ENCODE assay signal across 18 cellular contexts in the genomic region with DNA sequence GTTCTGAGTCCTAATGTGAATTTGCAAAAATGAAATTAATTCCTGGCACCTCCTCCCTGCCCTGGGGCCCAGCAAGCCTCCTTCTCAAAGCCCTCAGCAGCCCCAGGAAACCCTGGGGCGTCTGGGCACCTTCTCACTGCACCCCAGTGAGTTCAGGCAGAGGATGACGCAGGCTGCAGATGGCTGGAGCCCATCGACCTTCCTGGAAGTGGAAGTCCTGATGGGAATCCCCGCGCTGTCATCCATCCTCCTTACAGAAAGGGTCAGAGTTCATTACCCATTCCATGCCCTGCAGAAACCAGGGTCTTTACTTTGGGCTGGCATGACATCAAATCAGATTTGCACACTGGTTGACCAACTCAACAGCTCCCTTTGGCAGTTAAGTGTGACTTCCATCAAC. TPM values are rescaled to one million over a fixed set of nuclear protein-coding genes. Genes with fewer than 3 reads are reported as not detected.
DNase-seq lines count a peak whose midpoint lies in the region; TF ChIP-seq lines count a peak whose summit lies in the region.
"Had no signal": no experiment of that assay in that cellular context is flagged by ENCODE, and none has a peak within 500 bp of the region (broad histone marks: within the 10 kb centered on the region; RNA-seq: fewer than 3 reads in every experiment).

No MANE protein-coding gene starts in this region.

- TF ChIP-seq POLR2A in sigmoid colon (IDR thresholded peaks at IDR 0.05) = no peak

- no peaks in the 10 kb centered on the region for H3K9me3 Mint-ChIP-seq in neural crest cell
- H3K9me3 Mint-ChIP-seq: GM23338, HFFc6 had no signal

- H3K4me3 Mint-ChIP-seq in neural crest cell = no peak overlapping the region
- H3K4me3 Mint-ChIP-seq: CD14-positive monocyte; CD4-positive, alpha-beta memory T cell; GM23338; HFFc6 had no signal

- H3K27ac Mint-ChIP-seq in neural crest cell (ENCODE audit: unreplicated experiment) = peak overlapping the region; percentile 67
- H3K27ac Mint-ChIP-seq: CD14-positive monocyte; CD4-positive, alpha-beta memory T cell; GM23338; HFFc6 had no signal

- H3K4me3 ChIP-seq in left ventricle myocardium inferior = no peak overlapping the region
- H3K4me3 ChIP-seq in MG63 = no peak overlapping the region
- H3K4me3 ChIP-seq in sigmoid colon = no peak overlapping the region
- H3K4me3 ChIP-seq in H7 (ENCODE audit: insufficient read depth, low read depth, low read length) = no peak overlapping the region
- H3K4me3 ChIP-seq: BLaER1, GM23338 had no signal

- DNase-seq in cardiac septum (ENCODE audit: low spot score) (peak; percentile 56), left ventricle myocardium inferior (no peak), MG63 (peak; percentile 46), neural crest cell (ENCODE audit: low read depth, low spot score) (no peak), sigmoid colon (peak; percentile 35), NCI-H2196 (lab: John Stamatoyannopoulos, UW; ENCODE audit: unreplicated experiment) (no peak), LoVo (ENCODE audit: low spot score) (no peak), H7 (no peak)
- DNase-seq: 8988T; CD4-positive, alpha-beta memory T cell; DMS153; DMS79; GDM1; HFFc6 had no signal

- TF ChIP-seq EP300 in sigmoid colon (IDR thresholded peaks at IDR 0.05) = no peak

- H3K4me1 ChIP-seq in left ventricle myocardium inferior (no peaks in the 10 kb centered on the region), sigmoid colon (no peaks in the 10 kb centered on the region)

- H3K36me3 ChIP-seq in left ventricle myocardium inferior = no peaks in the 10 kb centered on the region
- H3K36me3 ChIP-seq in MG63 = no peaks in the 10 kb centered on the region
- no peaks in the 10 kb centered on the region for H3K36me3 ChIP-seq in sigmoid colon
- H3K36me3 ChIP-seq in H7 (replicated peaks; ENCODE audit: control insufficient read depth, insufficient read depth, low read length) = no peaks in the 10 kb centered on the region
- H3K36me3 ChIP-seq: BLaER1 had no signal

- no peaks in the 10 kb centered on the region for H3K36me3 Mint-ChIP-seq in neural crest cell (ENCODE audit: low read depth)
- H3K36me3 Mint-ChIP-seq: CD14-positive monocyte; CD4-positive, alpha-beta memory T cell had no signal

- H3K27ac ChIP-seq in left ventricle myocardium inferior (replicated peaks) = no peak overlapping the region
- no peak overlapping the region for H3K27ac ChIP-seq in sigmoid colon
- H3K27ac ChIP-seq: BLaER1, HL-60 had no signal

- WGBS in sigmoid colon, 2 donors = 83% methylated on average over 5 of the region's 5 CpGs

- H3K27me3 ChIP-seq in left ventricle myocardium inferior (ENCODE audit: low read depth) = no peaks in the 10 kb centered on the region
- no peaks in the 10 kb centered on the region for H3K27me3 ChIP-seq in MG63
- H3K27me3 ChIP-seq in sigmoid colon = peaks cover 0 to 8% (median 3%) of the 10 kb centered on the region in 3 donors
- H3K27me3 ChIP-seq in H7 (ENCODE audit: control insufficient read depth, insufficient read depth, low read length) = no peaks in the 10 kb centered on the region

- no peaks in the 10 kb centered on the region for H3K9me3 ChIP-seq in left ventricle myocardium inferior (replicated peaks)
- no peaks in the 10 kb centered on the region for H3K9me3 ChIP-seq in MG63
- H3K9me3 ChIP-seq in sigmoid colon = no peaks in the 10 kb centered on the region
- H3K9me3 ChIP-seq: BLaER1 had no signal

- H3K27me3 Mint-ChIP-seq in neural crest cell (ENCODE audit: low read depth) = peaks cover 5% of the 10 kb centered on the region

- intact Hi-C loops in cardiac septum (cut with DNase I) = no loop called here
- intact Hi-C loops in left ventricle myocardium inferior (cut with micrococcal nuclease) = no loop called here
- intact Hi-C loops in sigmoid colon (cut with DNase I) = no loop called here

- H3K4me1 Mint-ChIP-seq in neural crest cell = peaks cover 9% of the 10 kb centered on the region
- H3K4me1 Mint-ChIP-seq: CD4-positive, alpha-beta memory T cell; GM23338 had no signal

- TF ChIP-seq CTCF in left ventricle myocardium inferior (IDR thresholded peaks at IDR 0.05; ENCODE audit: borderline replicate concordance) (no peak), neural crest cell (conservative IDR thresholded peaks at IDR 0.05) (no peak), sigmoid colon (IDR thresholded peaks at IDR 0.05) (no peak)

RNA-seq across cellular contexts. Expression of a gene that starts 31.6 kb away (rescaled TPM):
- total RNA-seq in cardiac septum (6.4 TPM), left ventricle myocardium inferior (11.7 TPM), neural crest cell (53.9 and 59.8 TPM in 2 replicates), sigmoid colon (1 to 10 TPM; 1.1 to 8.4 (median 5.1) TPM)
- 0.10 and 2.7 TPM in 2 replicates for total RNA-seq in MG63 (2014; rRNA removed; shearing (Covaris generic); ENCODE audit: low replicate concordance)
- 10 to 100 TPM in 1 of 3 donors, 1 to 10 TPM in 2; 3.0 to 13.6 (median 3.5) TPM for polyA plus RNA-seq in sigmoid colon
- total RNA-seq in H7 (2014; rRNA removed; shearing (Covaris generic)) = 3.4 and 7.3 TPM in 2 replicates
- polyA plus RNA-seq: CD14-positive monocyte had no signal

RNA-seq across cellular contexts. Expression of a gene that starts 47.3 kb away (rescaled TPM):
- total RNA-seq in cardiac septum (27.4 TPM), left ventricle myocardium inferior (20.1 TPM), neural crest cell (33.4 and 33.7 TPM in 2 replicates), sigmoid colon (10 to 100 TPM; 29.6 to 55.0 (median 45.7) TPM)
- total RNA-seq in MG63 (2014; rRNA removed; shearing (Covaris generic); ENCODE audit: low replicate concordance) = 11.5 and 14.3 TPM in 2 replicates
- 10 to 100 TPM in 1 of 3 donors, 1 to 10 TPM in 2; 5.5 to 12.1 (median 9.0) TPM for polyA plus RNA-seq in sigmoid colon
- 7.2 and 9.4 TPM in 2 replicates for total RNA-seq in H7 (2014; rRNA removed; shearing (Covaris generic))

Comparison
In these comparisons a context has a peak if more than half of its experiments do, and no peak if none do; other contexts are left out.
1. DNase-seq: peak in cardiac septum (single experiment), MG63 (single experiment) and sigmoid colon (single experiment); none in left ventricle myocardium inferior (single experiment), neural crest cell (single experiment), NCI-H2196 (single experiment), LoVo (single experiment) and H7 (single experiment).